9 cellular contexts compared by ENCODE assay signal in genomic region chr12:101172316-101172715, GRCh38. TPM values are rescaled to one million over a fixed set of nuclear protein-coding genes. Genes with fewer than 3 reads are reported as not detected.
DNase-seq lines count a peak whose midpoint lies in the region; ATAC-seq and TF ChIP-seq lines count a peak whose summit lies in the region.
"Had no signal": no experiment of that assay in that cellular context is flagged by ENCODE, and none has a peak within 500 bp of the region (broad histone marks: within the 10 kb centered on the region; RNA-seq: fewer than 3 reads in every experiment).

No MANE protein-coding gene starts in this region.

- no peaks in the 10 kb centered on the region; a peak in 1 of 4 replicates for H3K9me3 ChIP-seq in HCT116 (ENCODE audit: control insufficient read depth in 1 of 2, insufficient read depth in 1 of 2, low read depth in 1 of 2, low read length in 2 of 2)
- H3K9me3 ChIP-seq: pancreas had no signal

- no peak overlapping the region for H3K9ac ChIP-seq in HCT116 (ENCODE audit: low read length)

- intact Hi-C loops in HCT116 (cut with micrococcal nuclease), result loop anchor here (2.0 kb wide), 1 partner anchor 150 kb away; no protein-coding TSS in a partner anchor

- TF ChIP-seq POLR2A in HCT116 (IDR thresholded peaks at IDR 0.05; ENCODE audit: borderline replicate concordance, extremely low read depth, insufficient read depth, insufficient read length), result no peak

- DNase-seq in AML-193 (lab: John Stamatoyannopoulos, UW), result peak; percentile 32 to 41
- DNase-seq in HCT116 (ENCODE audit: low read depth, low spot score), result no peak
- peak; percentile 0 for DNase-seq in amniotic epithelial cell (ENCODE audit: low read depth)
- DNase-seq in kidney glomerular epithelial cell (lab: John Stamatoyannopoulos, UW), result peak; percentile 21
- no peak for DNase-seq in NCI-H1417 treated with DMSO at 0.1 percent for 48 hours (lab: John Stamatoyannopoulos, UW)
- DNase-seq in Ammon's horn (ENCODE audit: low spot score), result no peak
- DNase-seq in AG20443 (ENCODE audit: low spot score), result no peak

- CTCF ChIA-PET in HCT116 (lab: Charles Lee), result interaction anchor here (1.0 kb wide), 1 partner anchor 152 kb away, joined by 3 read pairs; no protein-coding TSS in a partner anchor

- TF ChIP-seq CTCF in HCT116 (IDR thresholded peaks at IDR 0.05 in 2 of 3, conservative IDR thresholded peaks at IDR 0.05 in 1 of 3; ENCODE audit: borderline replicate concordance in 1 of 3, insufficient read depth in 1 of 3, low read depth in 2 of 3, low read length in 2 of 3), result peak in 2 of 3 experiments; percentile 24 to 38; a peak in 2 of 6 replicates

- BruUV-seq in HCT116 (replicated peaks; lab: Mats Ljungman, UMichigan), result no TSS peak

- no peaks in the 10 kb centered on the region for H3K4me1 ChIP-seq in HCT116 (ENCODE audit: control insufficient read depth in 1 of 2, insufficient read depth in 2 of 2, low read length in 2 of 2)
- H3K4me1 ChIP-seq: pancreas had no signal

- H3K4me3 ChIP-seq in HCT116 (replicated peaks in 1 of 2; ENCODE audit: low read depth in 1 of 2, low read length in 2 of 2), result no peak overlapping the region
- H3K4me3 ChIP-seq: pancreas had no signal

- no peak overlapping the region for H2AFZ ChIP-seq in HCT116 (ENCODE audit: low read depth, low read length, poor library complexity, severe bottlenecking)

- H3K36me3 ChIP-seq in HCT116 (ENCODE audit: control insufficient read depth in 1 of 2, insufficient read depth in 2 of 2, low read length in 2 of 2), result no peaks in the 10 kb centered on the region
- H3K36me3 ChIP-seq: pancreas had no signal

- no peak overlapping the region for H3K4me2 ChIP-seq in HCT116 (ENCODE audit: low read length)

- H3K27me3 ChIP-seq in HCT116 (ENCODE audit: insufficient read depth, low read length), result no peaks in the 10 kb centered on the region
- H3K27me3 ChIP-seq: pancreas had no signal

- H3K9me2 ChIP-seq in HCT116 (ENCODE audit: insufficient read depth), result no peaks in the 10 kb centered on the region

- no peak overlapping the region for H3K27ac ChIP-seq in HCT116 (ENCODE audit: low read depth, low read length)
- H3K27ac ChIP-seq: pancreas had no signal

- H4K20me1 ChIP-seq in HCT116 (ENCODE audit: insufficient read depth), result no peaks in the 10 kb centered on the region

- TF ChIP-seq RAD21 in HCT116 (IDR thresholded peaks at IDR 0.05; ENCODE audit: low read depth), result peak; percentile 46

- RAD21 ChIA-PET in HCT116 (lab: Charles Lee; ENCODE audit: low non-redundant PET in 1 of 2, low total read pairs in 2 of 2, uncharacterized antibody in 2 of 2, unreplicated experiment in 2 of 2), result no interaction called here

- POLR2A ChIA-PET in HCT116 (lab: Charles Lee), result no interaction called here

- no peaks in the 10 kb centered on the region for H3K79me2 ChIP-seq in HCT116 (ENCODE audit: insufficient read depth, low read length)

- peak; percentile 60 for ATAC-seq in HCT116
- no peak for ATAC-seq in HG02588 (IDR thresholded peaks at IDR 0.05; ENCODE audit: unreplicated experiment)

TF ChIP-seq in HCT116, 20 proteins besides CTCF, POLR2A, EP300 and RAD21:
- no peak for TF ChIP-seq CBX3 (IDR thresholded peaks at IDR 0.05; ENCODE audit: low read depth)
- no peak for TF ChIP-seq ZFX (IDR thresholded peaks at IDR 0.05)
- TF ChIP-seq YY1 (IDR thresholded peaks at IDR 0.05; ENCODE audit: extremely low read depth, insufficient replicate concordance, low read depth, low read length), result no peak
- no peak for TF ChIP-seq ZNF274 (IDR thresholded peaks at IDR 0.05; ENCODE audit: low read depth, low read length)
- TF ChIP-seq SRF (IDR thresholded peaks at IDR 0.05; ENCODE audit: low read depth), result no peak
- no peak for TF ChIP-seq SP1 (IDR thresholded peaks at IDR 0.05; ENCODE audit: low read depth)
- TF ChIP-seq CEBPB (IDR thresholded peaks at IDR 0.05; ENCODE audit: low read depth), result no peak
- no peak for TF ChIP-seq ELF1 (IDR thresholded peaks at IDR 0.05; ENCODE audit: borderline replicate concordance, low read depth)
- no peak for TF ChIP-seq ZBTB33 (IDR thresholded peaks at IDR 0.05; ENCODE audit: extremely low read depth, insufficient replicate concordance, low read length)

RNA-seq across cellular contexts. Expression of gene SLC5A8, which starts 37.7 kb away (rescaled TPM):
- total RNA-seq in HCT116 (2021; ENCODE audit: unreplicated experiment), result not detected
- polyA plus RNA-seq in HCT116 (2012), result not detected in 2 replicates

Comparison
In these comparisons a context has a peak if more than half of its experiments do, and no peak if none do; other contexts are left out.
1. DNase-seq: peak in AML-193 (2 of 2), amniotic epithelial cell (single experiment) and kidney glomerular epithelial cell (single experiment); none in HCT116 (single experiment), NCI-H1417 treated with DMSO at 0.1 percent for 48 hours (single experiment), Ammon's horn (single experiment) and AG20443 (single experiment).